In the genomic region with DNA sequence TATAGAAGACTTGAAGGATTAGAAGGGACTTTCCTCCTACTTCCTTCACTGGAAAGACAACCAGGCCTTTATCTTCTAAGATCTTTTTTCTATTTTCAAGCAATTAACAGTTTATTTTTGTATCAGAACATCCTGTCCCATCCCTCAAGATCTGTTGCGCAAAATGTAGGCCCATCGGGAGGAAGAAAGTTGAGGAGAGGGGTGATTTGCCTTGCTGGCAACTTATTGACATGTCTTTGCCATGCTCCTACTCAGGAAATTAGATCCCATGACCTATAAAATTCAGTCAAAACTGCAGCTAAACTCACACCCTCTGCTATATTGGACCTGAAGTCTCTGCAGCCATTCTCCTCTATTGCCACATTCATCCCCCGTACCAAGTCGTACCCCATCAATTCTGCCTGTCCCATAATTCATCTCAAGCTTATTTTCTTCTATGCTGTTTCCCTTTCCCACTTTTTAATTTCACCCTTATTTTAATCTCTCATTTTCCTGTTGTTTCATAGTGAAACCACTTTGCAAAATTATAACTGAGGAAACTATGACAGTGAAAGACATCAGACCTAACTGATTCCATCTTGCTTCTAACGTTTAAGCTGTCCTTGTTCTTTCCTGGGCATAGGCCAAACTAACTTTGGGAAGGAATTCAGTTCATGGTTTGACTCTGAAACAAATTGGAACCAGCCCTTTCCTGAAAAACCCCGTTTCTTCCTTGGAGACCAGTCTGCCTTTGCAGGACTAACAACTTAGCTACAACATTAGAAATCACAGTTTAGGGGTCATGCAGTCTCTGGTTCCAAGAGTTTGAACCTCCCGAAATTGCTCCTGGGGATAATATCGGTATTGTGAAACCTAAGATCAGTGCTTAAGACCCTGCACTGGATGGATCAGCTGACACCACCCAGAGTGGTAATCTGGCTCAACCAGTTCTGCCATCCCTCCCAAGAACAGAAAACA, we compare ENCODE assay signal across 17 cellular contexts.
DNase-seq lines count a peak whose midpoint lies in the region; ATAC-seq and TF ChIP-seq lines count a peak whose summit lies in the region.
"Had no signal": no experiment of that assay in that cellular context is flagged by ENCODE, and none has a peak within 500 bp of the region (broad histone marks: within the 10 kb centered on the region; RNA-seq: fewer than 3 reads in every experiment).

No MANE protein-coding gene starts in this region.

- peaks cover 0 to 8% of the 10 kb centered on the region in 2 donors for H3K4me1 ChIP-seq in gastrocnemius medialis

- intact Hi-C loops in left ventricle myocardium superior (cut with micrococcal nuclease): no loop called here
- intact Hi-C loops in Right ventricle myocardium inferior (cut with DNase I): no loop called here
- intact Hi-C loops in gastrocnemius medialis (cut with DNase I; ENCODE audit: low total_unique reads): no loop called here

- H3K27ac ChIP-seq in gastrocnemius medialis: peak overlapping the region; percentile 52 to 76 (median 62)
- H3K27ac ChIP-seq: C4-2B had no signal

- H3K9me3 ChIP-seq in gastrocnemius medialis: peaks cover 0 to 4% (median 0%) of the 10 kb centered on the region in 3 donors

- in situ Hi-C loops in gastrocnemius medialis (cut with MboI; ENCODE audit: low sequenced_read_pairs in 4 of 4): no loop called here

- no peaks in the 10 kb centered on the region for H3K36me3 ChIP-seq in gastrocnemius medialis

- DNase-seq in left ventricle myocardium superior (no peak), Right ventricle myocardium inferior (ENCODE audit: missing footprints) (no peak), fibroblast of mammary gland (ENCODE audit: low read depth) (peak; percentile 34), gastrocnemius medialis (peak; percentile 33 to 57), NCI-H1092 (lab: John Stamatoyannopoulos, UW) (no peak), midbrain (lab: John Stamatoyannopoulos, UW) (no peak)
- DNase-seq: COR-L47; NCI-H1048; NCI-H2107; NCI-H345; NCI-H69; NK-92 treated with Interleukin-12 subunit alpha and Interleukin-12 subunit beta, amount 100 ng/mL, for 24 hours had no signal

- no peak for TF ChIP-seq CTCF in fibroblast of mammary gland (conservative IDR thresholded peaks at IDR 0.05; ENCODE audit: control insufficient read depth, insufficient read depth, low read depth, low read length)
- no peak for TF ChIP-seq CTCF in gastrocnemius medialis (IDR thresholded peaks at IDR 0.05 in 4 of 5, conservative IDR thresholded peaks at IDR 0.05 in 1 of 5)

- ATAC-seq in left ventricle myocardium superior (peak; percentile 21), Right ventricle myocardium inferior (no peak), gastrocnemius medialis (peak; percentile 80 to 90), HG02798 (IDR thresholded peaks at IDR 0.05; ENCODE audit: poor library complexity, unreplicated experiment) (no peak), HG03280 (IDR thresholded peaks at IDR 0.05; ENCODE audit: unreplicated experiment) (no peak)
- ATAC-seq: HCT116, K562 had no signal

- TF ChIP-seq POLR2A in gastrocnemius medialis (IDR thresholded peaks at IDR 0.05): no peak

- H3K27me3 ChIP-seq in gastrocnemius medialis: no peaks in the 10 kb centered on the region

- no peak overlapping the region for H3K4me3 ChIP-seq in fibroblast of mammary gland (ENCODE audit: control insufficient read depth, low read depth, low read length)
- no peak overlapping the region for H3K4me3 ChIP-seq in gastrocnemius medialis
- H3K4me3 ChIP-seq: K562 had no signal

Comparison
In these comparisons a context has a peak if more than half of its experiments do, and no peak if none do; other contexts are left out.
1. ATAC-seq: peak in left ventricle myocardium superior (single experiment) and gastrocnemius medialis (2 of 2); none in Right ventricle myocardium inferior (single experiment), HG02798 (single experiment) and HG03280 (single experiment).
2. DNase-seq: peak in fibroblast of mammary gland (single experiment) and gastrocnemius medialis (2 of 2); none in left ventricle myocardium superior (single experiment), Right ventricle myocardium inferior (single experiment), NCI-H1092 (single experiment) and midbrain (single experiment).